In genomic region chr9:37290366-37290765, GRCh38 we compare ENCODE assay signal across 14 cellular contexts.
DNase-seq lines count a peak whose midpoint lies in the region; ATAC-seq and TF ChIP-seq lines count a peak whose summit lies in the region.
"Had no signal": no experiment of that assay in that cellular context is flagged by ENCODE, and none has a peak within 500 bp of the region (broad histone marks: within the 10 kb centered on the region; RNA-seq: fewer than 3 reads in every experiment).

No MANE protein-coding gene starts in this region.

- H3K9me3 ChIP-seq in Panc1 (ENCODE audit: control insufficient read depth, insufficient read depth, low read depth, low read length), result no peaks in the 10 kb centered on the region
- H3K9me3 ChIP-seq in CD8-positive, alpha-beta memory T cell (ENCODE audit: low read length), result no peaks in the 10 kb centered on the region
- H3K9me3 ChIP-seq: psoas muscle had no signal

- TF ChIP-seq CTCF in Panc1 (IDR thresholded peaks at IDR 0.05) (no peak), brain microvascular endothelial cell (IDR thresholded peaks at IDR 0.05; ENCODE audit: low read depth, low read length, missing control alignments) (no peak)

- H3K36me3 Mint-ChIP-seq in CD8-positive, alpha-beta memory T cell, result peaks cover 3 to 14% (median 6%) of the 10 kb centered on the region in 3 donors

- BruUV-seq in Panc1 (replicated peaks; lab: Mats Ljungman, UMichigan), result no TSS peak

- no peak for ATAC-seq in Panc1
- ATAC-seq in GM19455 (IDR thresholded peaks at IDR 0.05; ENCODE audit: unreplicated experiment), result no peak
- no peak for ATAC-seq in GM19452 (IDR thresholded peaks at IDR 0.05; ENCODE audit: unreplicated experiment)
- ATAC-seq: effector memory CD8-positive, alpha-beta T cell had no signal

- H3K27ac Mint-ChIP-seq in CD8-positive, alpha-beta memory T cell, result no peak overlapping the region

- H3K9me3 Mint-ChIP-seq in CD8-positive, alpha-beta memory T cell, result no peaks in the 10 kb centered on the region
- H3K9me3 Mint-ChIP-seq: effector memory CD8-positive, alpha-beta T cell had no signal

- H3K36me3 ChIP-seq in Panc1 (ENCODE audit: control insufficient read depth, insufficient read depth, low read length) (no peaks in the 10 kb centered on the region), brain microvascular endothelial cell (replicated peaks) (no peaks in the 10 kb centered on the region)
- no peaks in the 10 kb centered on the region for H3K36me3 ChIP-seq in CD8-positive, alpha-beta memory T cell (ENCODE audit: insufficient read depth, low read length)

- peaks cover 46 to 68% (median 55%) of the 10 kb centered on the region in 3 donors for H3K4me1 Mint-ChIP-seq in CD8-positive, alpha-beta memory T cell

- H3K27me3 Mint-ChIP-seq in CD8-positive, alpha-beta memory T cell, result no peaks in the 10 kb centered on the region
- H3K27me3 Mint-ChIP-seq: effector memory CD8-positive, alpha-beta T cell had no signal

- H3K4me1 ChIP-seq in Panc1 (ENCODE audit: control insufficient read depth, insufficient read depth, low read length), result peaks cover 12% of the 10 kb centered on the region; the same call in 1 of the 2 replicates
- H3K4me1 ChIP-seq in CD8-positive, alpha-beta memory T cell (ENCODE audit: insufficient read depth, low read length), result peaks cover 4% of the 10 kb centered on the region

- H3K27me3 ChIP-seq in Panc1 (ENCODE audit: control insufficient read depth, insufficient read depth, low read length) (no peaks in the 10 kb centered on the region), brain microvascular endothelial cell (replicated peaks) (no peaks in the 10 kb centered on the region)
- H3K27me3 ChIP-seq in CD8-positive, alpha-beta memory T cell (ENCODE audit: insufficient read depth, low read length, poor library complexity, severe bottlenecking), result no peaks in the 10 kb centered on the region

- H3K4me3 Mint-ChIP-seq in CD8-positive, alpha-beta memory T cell, result peak overlapping the region in 1 of 7 donors; percentile 68
- H3K4me3 Mint-ChIP-seq: effector memory CD8-positive, alpha-beta T cell had no signal

- DNase-seq in stimulated activated CD4-positive, alpha-beta T cell treated with anti-CD3 and anti-CD28 coated beads, Interleukin-4, amount 100 ng/mL, for 1 hour, result peak; percentile 4
- no peak for DNase-seq in stimulated activated CD4-positive, alpha-beta T cell treated with anti-CD3 and anti-CD28 coated beads, Interleukin-1b, Interleukin-23, amount 100 ng/mL, for 48 hours
- no peak for DNase-seq in Panc1 (ENCODE audit: low read depth, low spot score)
- DNase-seq in brain microvascular endothelial cell, result no peak
- no peak for DNase-seq in CD8-positive, alpha-beta memory T cell
- no peak for DNase-seq in COR-L47 (lab: John Stamatoyannopoulos, UW)
- DNase-seq: effector memory CD8-positive, alpha-beta T cell; NCI-H1417; NCI-H524 treated with DMSO at 0.1 percent for 48 hours; psoas muscle; Right ventricle myocardium superior had no signal

- in situ Hi-C loops in Panc1 (cut with HindIII; ENCODE audit: low pct_unique_long_range_greater_than_20kb, low sequenced_read_pairs), result no loop called here
- in situ Hi-C loops in brain microvascular endothelial cell (cut with HindIII; ENCODE audit: low pct_ligation_motif_present, low sequenced_read_pairs), result no loop called here

- H3K4me3 ChIP-seq in Panc1 (ENCODE audit: low read depth in 2 of 2, low read length in 2 of 2), result no peak overlapping the region
- no peak overlapping the region for H3K4me3 ChIP-seq in brain microvascular endothelial cell (ENCODE audit: low read depth, low read length)
- no peak overlapping the region for H3K4me3 ChIP-seq in CD8-positive, alpha-beta memory T cell (ENCODE audit: low read length)
- H3K4me3 ChIP-seq: psoas muscle had no signal

- intact Hi-C loops in Panc1 (cut with micrococcal nuclease; ENCODE audit: unreplicated experiment), result no loop called here

- H3K27ac ChIP-seq in Panc1 (ENCODE audit: low read length), result peak overlapping the region; percentile 29; the same call in 1 of the 2 replicates
- peak overlapping the region; percentile 98 for H3K27ac ChIP-seq in brain microvascular endothelial cell
- H3K27ac ChIP-seq in CD8-positive, alpha-beta memory T cell (ENCODE audit: low read depth, low read length), result no peak overlapping the region
- H3K27ac ChIP-seq: C4-2B, psoas muscle had no signal

- CTCF ChIA-PET in Panc1 (lab: Charles Lee), result no interaction called here
- CTCF ChIA-PET in CD8-positive, alpha-beta memory T cell (lab: Charles Lee), result no interaction called here

- POLR2A ChIA-PET in Panc1 (lab: Charles Lee), result no interaction called here
- POLR2A ChIA-PET in CD8-positive, alpha-beta memory T cell (lab: Charles Lee), result no interaction called here
